In genomic region chr12:7910106-7910505, GRCh38 we compare ENCODE assay signal across 5 cellular contexts. TPM values are rescaled to one million over a fixed set of nuclear protein-coding genes. Genes with fewer than 3 reads are reported as not detected.
"Had no signal": no experiment of that assay in that cellular context is flagged by ENCODE, and none has a peak within 500 bp of the region (broad histone marks: within the 10 kb centered on the region; RNA-seq: fewer than 3 reads in every experiment).

No MANE protein-coding gene starts in this region.

RNA-seq across cellular contexts. Expression of gene SLC2A14, which starts 37.4 kb away (rescaled TPM):
- total RNA-seq: NCI-H460; Right ventricle myocardium inferior; T-helper 1 cell treated with Interleukin-12 subunit alpha and Interleukin-12 subunit beta and Interleukin-4 antibody, amounts not matched to agents 30 ng/mL and 1 ng/mL, for 36 hours; T-helper 2 cell treated with Interferon-gamma antibody and Interleukin-4, amounts not matched to agents 100 ng/mL and 5 ng/mL, for 36 hours had no signal
- polyA plus RNA-seq: aorta had no signal
